23 cellular contexts compared by ENCODE assay signal in genomic region chr12:966715-967114, GRCh38. TPM values are rescaled to one million over a fixed set of nuclear protein-coding genes. Genes with fewer than 3 reads are reported as not detected.
A peak's percentile ranks its signal among the peaks of the same experiment; 100 is the strongest.
DNase-seq lines count a peak whose midpoint lies in the region; ATAC-seq and TF ChIP-seq lines count a peak whose summit lies in the region.
"Had no signal": no experiment of that assay in that cellular context is flagged by ENCODE, and none has a peak within 500 bp of the region (broad histone marks: within the 10 kb centered on the region; RNA-seq: fewer than 3 reads in every experiment).

No MANE protein-coding gene starts in this region.

- no peaks in the 10 kb centered on the region for H3K27me3 Mint-ChIP-seq in T-cell
- H3K27me3 Mint-ChIP-seq: CD4-positive, alpha-beta memory T cell had no signal

- no peak overlapping the region for H2BK12ac ChIP-seq in mesenchymal stem cell (ENCODE audit: low read length in 2 of 2)

- H3K23ac ChIP-seq in mesenchymal stem cell (ENCODE audit: low read length in 2 of 2), result no peak overlapping the region

- no peak for ATAC-seq in T-cell (replicated peaks in 1 of 4)
- ATAC-seq: GM12878, GM23338 had no signal

- no peak overlapping the region for H4K91ac ChIP-seq in mesenchymal stem cell (ENCODE audit: low read length)

- no peak overlapping the region for H3K4me2 ChIP-seq in mesenchymal stem cell (ENCODE audit: low read length, poor library complexity, severe bottlenecking)
- H3K4me2 ChIP-seq: GM23338 had no signal

- no peak overlapping the region for H3K14ac ChIP-seq in mesenchymal stem cell (ENCODE audit: low read length in 2 of 2)

- no peak overlapping the region for H3K27ac Mint-ChIP-seq in T-cell
- H3K27ac Mint-ChIP-seq: CD4-positive, alpha-beta memory T cell; GM23338 had no signal

- H3K27me3 ChIP-seq in HL-60 (ENCODE audit: insufficient read depth, poor library complexity, severe bottlenecking) (no peaks in the 10 kb centered on the region), mesenchymal stem cell (ENCODE audit: control insufficient read depth in 1 of 2, insufficient read depth in 1 of 2, low read length in 2 of 2) (no peaks in the 10 kb centered on the region)

- no peak overlapping the region for H3K9ac ChIP-seq in mesenchymal stem cell (ENCODE audit: low read length)

- H3K4ac ChIP-seq in mesenchymal stem cell (ENCODE audit: low read depth in 1 of 2, low read length in 2 of 2), result no peak overlapping the region

- H2AFZ ChIP-seq in mesenchymal stem cell (ENCODE audit: low read depth, low read length), result no peak overlapping the region
- H2AFZ ChIP-seq: GM23338 had no signal

- CTCF ChIA-PET in T-cell (lab: Charles Lee), result interaction anchor here in 1 of 2 donors (0.7 kb wide), 1 partner anchor 210 kb away, joined by 3 read pairs; no protein-coding TSS in a partner anchor

- H3K4me1 ChIP-seq in mesenchymal stem cell (ENCODE audit: control insufficient read depth, insufficient read depth, low read depth, low read length), result peaks cover 2% of the 10 kb centered on the region

- H4K8ac ChIP-seq in mesenchymal stem cell (ENCODE audit: low read length), result no peak overlapping the region

- no peak overlapping the region for H2AK5ac ChIP-seq in mesenchymal stem cell (ENCODE audit: low read length, severe bottlenecking)

- H3K4me3 Mint-ChIP-seq in T-cell, result no peak overlapping the region
- H3K4me3 Mint-ChIP-seq: CD4-positive, alpha-beta memory T cell; GM23338 had no signal

- H3K9me3 ChIP-seq in mesenchymal stem cell (ENCODE audit: control insufficient read depth, low read length), result no peaks in the 10 kb centered on the region
- H3K9me3 ChIP-seq: Caco-2, HAP-1 had no signal

- H3K36me3 Mint-ChIP-seq in T-cell, result no peaks in the 10 kb centered on the region
- H3K36me3 Mint-ChIP-seq: CD4-positive, alpha-beta memory T cell had no signal

- H2BK5ac ChIP-seq in mesenchymal stem cell (ENCODE audit: low read depth, low read length, poor library complexity, severe bottlenecking), result no peak overlapping the region

- no peak overlapping the region for H2BK120ac ChIP-seq in mesenchymal stem cell (ENCODE audit: low read depth, low read length)

- H2BK15ac ChIP-seq in mesenchymal stem cell (ENCODE audit: low read depth, poor library complexity, severe bottlenecking), result no peak overlapping the region

- H3K4me3 ChIP-seq in HL-60 (replicated peaks; ENCODE audit: insufficient read depth, low read length) (no peak overlapping the region), mesenchymal stem cell (ENCODE audit: insufficient read depth in 1 of 2, low read depth in 1 of 2, low read length in 2 of 2) (no peak overlapping the region)
- H3K4me3 ChIP-seq: GM12878, GM23338, HAP-1, SK-N-MC had no signal

- H3K36me3 ChIP-seq in mesenchymal stem cell (ENCODE audit: control insufficient read depth in 1 of 2, insufficient read depth in 2 of 2, low read depth in 1 of 2, low read length in 2 of 2), result no peaks in the 10 kb centered on the region
- H3K36me3 ChIP-seq: HAP-1 had no signal

- no peak overlapping the region; the same call in 1 of the 2 replicates for H3K27ac ChIP-seq in HL-60 (replicated peaks)
- no peak overlapping the region for H3K27ac ChIP-seq in mesenchymal stem cell (ENCODE audit: low read length, poor library complexity, severe bottlenecking)
- H3K27ac ChIP-seq: SK-N-MC had no signal

- H3K9me3 Mint-ChIP-seq in T-cell, result no peaks in the 10 kb centered on the region
- H3K9me3 Mint-ChIP-seq: CD4-positive, alpha-beta memory T cell; GM23338 had no signal

- no peaks in the 10 kb centered on the region for H3K4me1 Mint-ChIP-seq in T-cell
- H3K4me1 Mint-ChIP-seq: CD4-positive, alpha-beta memory T cell had no signal

- no CpG with 5 or more reads among the region's 6 CpGs for WGBS in mesenchymal stem cell

- POLR2A ChIA-PET in T-cell (lab: Charles Lee), result no interaction called here

- TF ChIP-seq CTCF in HL-60 (IDR thresholded peaks at IDR 0.05; ENCODE audit: insufficient read depth, low read length), result no peak

- DNase-seq in HL-60 (ENCODE audit: low read depth in 1 of 2, low spot score in 1 of 2) (peak; percentile 21 to 48), MV-4-11 (lab: John Stamatoyannopoulos, UW) (peak; percentile 74), SIG-M5 (lab: John Stamatoyannopoulos, UW) (peak; percentile 17), NCI-H1436 treated with DMSO at 0.1 percent for 48 hours (lab: John Stamatoyannopoulos, UW) (no peak), T-cell (no peak), NCI-H510A treated with DMSO at 0.1 percent for 48 hours (lab: John Stamatoyannopoulos, UW) (no peak), mesenchymal stem cell (no peak)
- DNase-seq: Caco-2; CD4-positive, alpha-beta memory T cell; DMS 273 treated with DMSO at 0.1 percent for 48 hours; DMS79 treated with DMSO at 0.1 percent for 48 hours; NCI-H1092; NCI-H146; NCI-H2029; NCI-H2227 treated with DMSO at 0.1 percent for 48 hours; NCI-H510A; NCI-H748 treated with DMSO at 0.1 percent for 48 hours; Right ventricle myocardium superior; T-helper 1 cell had no signal

- no peak overlapping the region for H3K18ac ChIP-seq in mesenchymal stem cell (ENCODE audit: low read depth in 1 of 2, low read length in 2 of 2)

- no peaks in the 10 kb centered on the region for H3K79me1 ChIP-seq in mesenchymal stem cell (replicated peaks; ENCODE audit: low read length, poor library complexity, severe bottlenecking)

RNA-seq across cellular contexts. Expression of gene RAD52, which starts 17.2 kb away (rescaled TPM):
- 10 to 100 TPM; 12.7 to 28.4 (median 18.3) TPM for total RNA-seq in T-cell
- polyA plus RNA-seq in mesenchymal stem cell (2013, experiment 1 of 2), result 4.0 TPM
- 4.5 TPM for polyA plus RNA-seq in mesenchymal stem cell (2013, experiment 2 of 2)

RNA-seq across cellular contexts. Expression of gene ERC1, which starts 24.3 kb away (rescaled TPM):
- 10 to 100 TPM; 41.8 to 68.0 (median 46.5) TPM for total RNA-seq in T-cell
- polyA plus RNA-seq in mesenchymal stem cell (2013, experiment 1 of 2), result 19.8 TPM
- polyA plus RNA-seq in mesenchymal stem cell (2013, experiment 2 of 2), result 17.9 TPM

Comparison
In these comparisons a context has a peak if more than half of its experiments do, and no peak if none do; other contexts are left out.
1. DNase-seq: peak in HL-60 (2 of 2), MV-4-11 (single experiment) and SIG-M5 (single experiment); none in NCI-H1436 treated with DMSO at 0.1 percent for 48 hours (single experiment), T-cell (0 of 34), NCI-H510A treated with DMSO at 0.1 percent for 48 hours (single experiment) and mesenchymal stem cell (single experiment).